ENCODE assay signal across 9 cellular contexts in genomic region chr3:124770341-124771082, GRCh38. TPM values are rescaled to one million over a fixed set of nuclear protein-coding genes. Genes with fewer than 3 reads are reported as not detected.
DNase-seq lines count a peak whose midpoint lies in the region; TF ChIP-seq lines count a peak whose summit lies in the region.
"Had no signal": no experiment of that assay in that cellular context is flagged by ENCODE, and none has a peak within 500 bp of the region (broad histone marks: within the 10 kb centered on the region; RNA-seq: fewer than 3 reads in every experiment).

No MANE protein-coding gene starts in this region.

- peak; percentile 96 for DNase-seq in BE2C
- peak; percentile 72 to 89 for DNase-seq in NCI-H524 (lab: John Stamatoyannopoulos, UW)
- peak; percentile 49 for DNase-seq in epidermal melanocyte (ENCODE audit: insufficient read length, low spot score)
- no peak for DNase-seq in nephron progenitor cell
- DNase-seq in T-helper 2 cell treated with Interferon-gamma antibody and Interleukin-4, amounts not matched to agents 5 μg/mL and 100 μg/mL, for 36 hours (ENCODE audit: low spot score) = no peak
- no peak for DNase-seq in NOMO-1 treated with dmso at 0.1 percent for 144 hours (lab: John Stamatoyannopoulos, UW; ENCODE audit: unreplicated experiment)
- DNase-seq in HUDEP-2 (lab: John Stamatoyannopoulos, UW; ENCODE audit: unreplicated experiment in 76 of 76) = no peak
- no peak for DNase-seq in CD1c-positive myeloid dendritic cell (ENCODE audit: extremely low spot score)
- DNase-seq: central memory CD4-positive, alpha-beta T cell had no signal

- TF ChIP-seq CTCF in BE2C (IDR thresholded peaks at IDR 0.05; ENCODE audit: low read depth, low read length) = no peak
- TF ChIP-seq CTCF in nephron progenitor cell (IDR thresholded peaks at IDR 0.05) = no peak

- no peak overlapping the region for H3K4me3 ChIP-seq in BE2C (ENCODE audit: low read depth, low read length)

- H3K36me3 ChIP-seq in BE2C = peaks cover 12% of the 10 kb centered on the region

- H3K4me1 ChIP-seq in BE2C = peaks cover 37% of the 10 kb centered on the region

- H3K27ac Mint-ChIP-seq in nephron progenitor cell = peak overlapping the region; percentile 41
- no peak overlapping the region for H3K27ac Mint-ChIP-seq in T-helper 2 cell treated with Interferon-gamma antibody and Interleukin-4, amounts not matched to agents 5 μg/mL and 100 μg/mL, for 36 hours

- no peaks in the 10 kb centered on the region for H3K9me3 ChIP-seq in BE2C

- peaks cover 60% of the 10 kb centered on the region for H3K4me1 Mint-ChIP-seq in nephron progenitor cell
- no peaks in the 10 kb centered on the region for H3K4me1 Mint-ChIP-seq in T-helper 2 cell treated with Interferon-gamma antibody and Interleukin-4, amounts not matched to agents 5 μg/mL and 100 μg/mL, for 36 hours (ENCODE audit: low read depth)

- H3K4me3 Mint-ChIP-seq in nephron progenitor cell = peak overlapping the region; percentile 10
- no peak overlapping the region for H3K4me3 Mint-ChIP-seq in T-helper 2 cell treated with Interferon-gamma antibody and Interleukin-4, amounts not matched to agents 5 μg/mL and 100 μg/mL, for 36 hours

- peaks cover 42% of the 10 kb centered on the region for H3K36me3 Mint-ChIP-seq in nephron progenitor cell (ENCODE audit: low read depth)
- H3K36me3 Mint-ChIP-seq in T-helper 2 cell treated with Interferon-gamma antibody and Interleukin-4, amounts not matched to agents 5 μg/mL and 100 μg/mL, for 36 hours (ENCODE audit: low read depth) = no peaks in the 10 kb centered on the region

- H3K9me3 Mint-ChIP-seq in nephron progenitor cell = no peaks in the 10 kb centered on the region
- H3K9me3 Mint-ChIP-seq in T-helper 2 cell treated with Interferon-gamma antibody and Interleukin-4, amounts not matched to agents 5 μg/mL and 100 μg/mL, for 36 hours = no peaks in the 10 kb centered on the region

- no peaks in the 10 kb centered on the region for H3K27me3 ChIP-seq in BE2C

- H3K27me3 Mint-ChIP-seq in nephron progenitor cell (ENCODE audit: low read depth, poor library complexity) = peaks cover 3% of the 10 kb centered on the region
- peaks cover 23% of the 10 kb centered on the region for H3K27me3 Mint-ChIP-seq in T-helper 2 cell treated with Interferon-gamma antibody and Interleukin-4, amounts not matched to agents 5 μg/mL and 100 μg/mL, for 36 hours (ENCODE audit: low read depth)

RNA-seq across cellular contexts. Expression of gene UMPS, which starts 40.3 kb away (rescaled TPM):
- polyA plus RNA-seq in BE2C (2012; ENCODE audit: insufficient read depth, insufficient read length, low read depth) = 131 TPM

Comparison
In these comparisons a context has a peak if more than half of its experiments do, and no peak if none do; other contexts are left out.
1. DNase-seq: peak in BE2C (single experiment), NCI-H524 (2 of 2) and epidermal melanocyte (single experiment); none in nephron progenitor cell (single experiment), T-helper 2 cell treated with Interferon-gamma antibody and Interleukin-4, amounts not matched to agents 5 μg/mL and 100 μg/mL, for 36 hours (single experiment), NOMO-1 treated with dmso at 0.1 percent for 144 hours (single experiment), HUDEP-2 (0 of 76) and CD1c-positive myeloid dendritic cell (single experiment).